1 cellular context compared by ENCODE assay signal in the genomic region with DNA sequence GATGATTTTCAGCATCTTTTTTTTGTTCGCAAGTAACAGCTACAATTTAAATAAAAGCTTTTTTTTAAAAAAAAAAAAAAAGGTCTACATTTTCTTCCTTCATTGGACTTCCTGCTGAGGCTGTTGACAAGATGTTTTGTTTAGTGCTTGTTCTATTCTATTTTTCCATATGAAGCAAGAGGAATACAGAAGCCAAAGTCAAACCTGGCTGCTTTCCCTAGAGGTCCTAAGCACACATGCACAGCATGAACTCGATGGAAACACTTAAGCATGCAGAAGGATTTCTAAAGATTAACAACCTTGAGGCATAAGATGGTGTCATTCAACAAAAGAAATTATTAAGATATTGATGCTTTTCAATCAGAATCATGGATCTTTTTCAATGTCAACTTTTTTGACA.
TF ChIP-seq lines count a peak whose summit lies in the region.

No MANE protein-coding gene starts in this region.

TF ChIP-seq in GM23338, 12 proteins besides CTCF, POLR2A, EP300 and RAD21 (continued from another document):
- TF ChIP-seq ETS1 (IDR thresholded peaks at IDR 0.05) (no peak), ZNF114 (CRISPR knock-in tag; IDR thresholded peaks at IDR 0.05) (no peak), EZH2 (IDR thresholded peaks at IDR 0.05; ENCODE audit: low read depth, unreplicated experiment) (no peak), EZH2phosphoT487 (IDR thresholded peaks at IDR 0.05; ENCODE audit: unreplicated experiment) (no peak), STAT1 (IDR thresholded peaks at IDR 0.05; ENCODE audit: unreplicated experiment) (no peak)
